ENCODE assay signal across 23 cellular contexts in genomic region chr1:6133146-6133895, GRCh38. TPM values are rescaled to one million over a fixed set of nuclear protein-coding genes. Genes with fewer than 3 reads are reported as not detected.
"Had no signal": no experiment of that assay in that cellular context is flagged by ENCODE, and none has a peak within 500 bp of the region (broad histone marks: within the 10 kb centered on the region; RNA-seq: fewer than 3 reads in every experiment).

No MANE protein-coding gene starts in this region.

- H3K27ac Mint-ChIP-seq: naive thymus-derived CD8-positive, alpha-beta T cell; neural progenitor cell had no signal

- H3K4me3 ChIP-seq: dorsolateral prefrontal cortex, gastrocnemius medialis, heart right ventricle, mucosa of descending colon, neural progenitor cell, prostate gland, skin epidermis, stomach, thoracic aorta, transverse colon had no signal

- H3K27ac ChIP-seq: dorsolateral prefrontal cortex, gastrocnemius medialis, heart right ventricle, neural progenitor cell, parathyroid adenoma, prostate gland, skin epidermis, stomach, thoracic aorta, transverse colon had no signal

- H3K27me3 ChIP-seq: dorsolateral prefrontal cortex, gastrocnemius medialis, stomach, transverse colon had no signal

- H3K9me3 ChIP-seq: gastrocnemius medialis, mucosa of descending colon, prostate gland, thoracic aorta, transverse colon had no signal

- ATAC-seq: esophagus mucosa; gastrocnemius medialis; heart right ventricle; mucosa of descending colon; naive thymus-derived CD8-positive, alpha-beta T cell; sciatic nerve had no signal

- H3K36me3 Mint-ChIP-seq: neural progenitor cell had no signal

- H3K4me1 Mint-ChIP-seq: neural progenitor cell had no signal

- H3K4me1 ChIP-seq: gastrocnemius medialis, heart right ventricle, neural progenitor cell, parathyroid adenoma, prostate gland, stomach, transverse colon had no signal

- DNase-seq: central memory CD4-positive, alpha-beta T cell; cortex of kidney; effector CD8-positive, alpha-beta T cell; gastrocnemius medialis; hypothalamus; naive thymus-derived CD8-positive, alpha-beta T cell; occipital lobe; stimulated activated CD4-positive, alpha-beta T cell treated with anti-CD3 and anti-CD28 coated beads, Interleukin-12 subunit alpha, Interleukin-12 subunit beta, amount 100 ng/mL, for 4 hours; stimulated activated naive CD4-positive, alpha-beta T cell; stomach; substantia nigra; transverse colon had no signal

- H3K4me3 Mint-ChIP-seq: naive thymus-derived CD8-positive, alpha-beta T cell; neural progenitor cell had no signal

- H3K36me3 ChIP-seq: gastrocnemius medialis, heart right ventricle, neural progenitor cell, prostate gland, stomach, thoracic aorta, transverse colon had no signal

RNA-seq across cellular contexts. Expression of gene CHD5, which starts 46.8 kb away (rescaled TPM):
- polyA plus RNA-seq: liver had no signal
